1 cellular context compared by ENCODE assay signal in the genomic region with DNA sequence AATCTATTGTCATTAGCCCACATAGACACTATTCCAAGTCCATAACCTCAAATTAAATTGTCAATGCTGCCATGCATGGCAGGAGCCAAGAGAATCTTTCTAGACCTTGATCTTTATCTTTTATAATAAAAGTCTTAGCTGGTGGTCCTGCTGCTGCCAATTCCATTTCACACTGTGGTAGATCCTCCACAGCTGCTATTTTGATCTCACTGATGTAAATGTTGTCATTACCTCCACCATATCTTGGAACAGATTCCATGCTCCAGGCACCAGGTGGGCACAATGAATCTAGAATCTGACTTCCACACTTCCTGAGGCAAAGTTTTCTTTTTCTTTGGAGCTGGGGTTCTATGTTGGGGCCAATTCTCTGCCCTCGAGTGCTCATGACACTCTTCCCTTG.
TF ChIP-seq lines count a peak whose summit lies in the region.

No MANE protein-coding gene starts in this region.

TF ChIP-seq in IMR-90, 13 proteins besides CTCF, POLR2A, EP300 and RAD21 (continued from another document):
- TF ChIP-seq, protein P1, sequence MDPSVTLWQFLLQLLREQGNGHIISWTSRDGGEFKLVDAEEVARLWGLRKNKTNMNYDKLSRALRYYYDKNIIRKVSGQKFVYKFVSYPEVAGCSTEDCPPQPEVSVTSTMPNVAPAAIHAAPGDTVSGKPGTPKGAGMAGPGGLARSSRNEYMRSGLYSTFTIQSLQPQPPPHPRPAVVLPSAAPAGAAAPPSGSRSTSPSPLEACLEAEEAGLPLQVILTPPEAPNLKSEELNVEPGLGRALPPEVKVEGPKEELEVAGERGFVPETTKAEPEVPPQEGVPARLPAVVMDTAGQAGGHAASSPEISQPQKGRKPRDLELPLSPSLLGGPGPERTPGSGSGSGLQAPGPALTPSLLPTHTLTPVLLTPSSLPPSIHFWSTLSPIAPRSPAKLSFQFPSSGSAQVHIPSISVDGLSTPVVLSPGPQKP (IDR thresholded peaks at IDR 0.05; ENCODE audit: borderline replicate concordance, low read depth, low read length): no peak
- TF ChIP-seq MXI1 (IDR thresholded peaks at IDR 0.05; ENCODE audit: borderline replicate concordance, low read depth, low read length): no peak
